In the genomic region with DNA sequence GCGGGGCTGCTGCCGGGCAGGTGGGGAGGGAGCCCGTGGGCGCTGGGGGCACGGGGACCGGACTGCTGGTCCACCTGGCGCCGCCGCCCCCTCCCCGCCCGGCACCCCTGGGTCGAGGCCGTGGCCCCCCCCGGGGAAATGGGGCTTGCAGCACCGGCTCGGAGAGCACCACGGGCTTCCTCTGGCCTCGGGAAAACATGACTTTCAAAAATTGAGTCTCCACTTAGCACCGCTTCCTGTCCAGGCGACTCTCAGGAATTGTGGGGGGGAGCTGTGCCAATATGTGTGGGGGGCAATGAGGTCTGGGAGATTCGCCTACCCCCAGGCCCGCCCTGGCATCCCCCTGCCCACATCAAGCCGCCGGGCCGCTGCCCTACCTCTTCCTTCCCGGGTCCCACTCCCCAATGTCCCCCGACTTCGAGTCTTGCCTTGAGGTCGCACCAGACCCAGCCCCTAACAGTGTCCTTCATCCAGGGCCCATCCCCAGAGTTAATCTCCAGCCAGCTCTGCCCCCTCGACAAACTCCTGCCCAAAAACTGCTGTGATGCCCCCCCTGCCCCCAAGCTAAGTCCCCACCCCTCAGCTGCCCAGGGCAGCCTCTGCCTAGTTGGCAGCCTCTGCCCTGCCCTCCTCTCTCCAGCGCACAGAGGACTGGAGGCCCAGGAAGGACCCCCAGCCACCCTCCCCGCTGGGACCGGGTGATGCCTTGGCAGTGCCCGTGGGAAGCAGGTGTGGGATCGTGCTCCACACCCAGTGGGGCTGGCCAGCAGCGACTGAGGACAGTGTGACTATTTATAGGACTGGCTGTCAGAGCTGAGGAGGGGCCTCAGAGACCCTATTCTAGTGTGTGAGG, we compare ENCODE assay signal across 8 cellular contexts. TPM values are rescaled to one million over a fixed set of nuclear protein-coding genes. Genes with fewer than 3 reads are reported as not detected.
DNase-seq lines count a peak whose midpoint lies in the region; ATAC-seq and TF ChIP-seq lines count a peak whose summit lies in the region.

No MANE protein-coding gene starts in this region.

- no TSS peak for BruUV-seq in mammary epithelial cell (replicated peaks; lab: Mats Ljungman, UMichigan)

- no peaks in the 10 kb centered on the region for H3K27me3 ChIP-seq in mammary epithelial cell (ENCODE audit: insufficient read depth, low read length)
- H3K27me3 ChIP-seq in mesenchymal stem cell (ENCODE audit: control insufficient read depth in 1 of 2, insufficient read depth in 1 of 2, low read length in 2 of 2): peaks cover 0 to 70% of the 10 kb centered on the region in 2 experiments

- H3K4me1 ChIP-seq in HEK293 (ENCODE audit: control insufficient read depth, insufficient read depth, low read length) (no peaks in the 10 kb centered on the region), mammary epithelial cell (ENCODE audit: insufficient read depth, low read length) (peaks cover 6% of the 10 kb centered on the region), mesenchymal stem cell (ENCODE audit: control insufficient read depth, insufficient read depth, low read depth, low read length) (peaks cover 70% of the 10 kb centered on the region)

- peak overlapping the region in 1 of 2 experiments; percentile 21 for H2BK12ac ChIP-seq in mesenchymal stem cell (ENCODE audit: low read length in 2 of 2)

- CTCF ChIA-PET in HEK293 (lab: Yijun Ruan, JAX): interaction anchor here (0.7 to 0.9 kb wide), 5 partner anchors 8 to 528 kb away, joined by 3 to 4 read pairs (median 3); no protein-coding TSS in a partner anchor
- CTCF ChIA-PET in mammary epithelial cell (lab: Charles Lee; ENCODE audit: low non-redundant PET): no interaction called here

- H2AFZ ChIP-seq in mammary epithelial cell (ENCODE audit: low read depth, low read length): peak overlapping the region; percentile 62
- no peak overlapping the region for H2AFZ ChIP-seq in mesenchymal stem cell (ENCODE audit: low read depth, low read length)

- intact Hi-C loops in mammary epithelial cell (cut with micrococcal nuclease): no loop called here

- H3K9ac ChIP-seq in mammary epithelial cell (ENCODE audit: insufficient read depth, low read length): no peak overlapping the region
- no peak overlapping the region for H3K9ac ChIP-seq in mesenchymal stem cell (ENCODE audit: low read length)

- no peaks in the 10 kb centered on the region for H3K79me2 ChIP-seq in mammary epithelial cell (ENCODE audit: insufficient read depth, low read length)

- 80% methylated on average over 5 of the region's 36 CpGs for WGBS in mammary epithelial cell (ENCODE audit: low coverage, missing lambda C conversion rate)
- WGBS in mesenchymal stem cell: 46% methylated on average over 26 of the region's 36 CpGs

- peak overlapping the region; percentile 65 for H2BK120ac ChIP-seq in mesenchymal stem cell (ENCODE audit: low read depth, low read length)

- no peak overlapping the region for H3K23ac ChIP-seq in mesenchymal stem cell (ENCODE audit: low read length in 2 of 2)

- H4K91ac ChIP-seq in mesenchymal stem cell (ENCODE audit: low read length): peak overlapping the region; percentile 23

- no peak overlapping the region for H3K4ac ChIP-seq in mesenchymal stem cell (ENCODE audit: low read depth in 1 of 2, low read length in 2 of 2)

- peak overlapping the region; percentile 27 for H2AK5ac ChIP-seq in mesenchymal stem cell (ENCODE audit: low read length, severe bottlenecking)

- no peak overlapping the region for H3K18ac ChIP-seq in mesenchymal stem cell (ENCODE audit: low read depth in 1 of 2, low read length in 2 of 2)

- H4K20me1 ChIP-seq in mammary epithelial cell (ENCODE audit: insufficient read depth, low read length): no peaks in the 10 kb centered on the region

- H3K4me2 ChIP-seq in mammary epithelial cell (ENCODE audit: insufficient read depth, low read depth, low read length) (peak overlapping the region; percentile 91), mesenchymal stem cell (ENCODE audit: low read length, poor library complexity, severe bottlenecking) (peak overlapping the region; percentile 71)

- H3K4me3 ChIP-seq in HEK293 (ENCODE audit: low read depth, low read length) (peak overlapping the region; percentile 33), mammary epithelial cell (replicated peaks in 1 of 3; ENCODE audit: insufficient read depth in 1 of 3, low read depth in 2 of 3, low read length in 3 of 3) (peak overlapping the region in 1 of 3 experiments; percentile 38), mesenchymal stem cell (ENCODE audit: insufficient read depth in 1 of 2, low read depth in 1 of 2, low read length in 2 of 2) (peak overlapping the region in 1 of 2 experiments; percentile 75)

- TF ChIP-seq CTCF in HEK293 (tag by site-specific recombination; IDR thresholded peaks at IDR 0.05) (no peak), mammary epithelial cell (conservative IDR thresholded peaks at IDR 0.05 in 1 of 2, IDR thresholded peaks at IDR 0.05 in 1 of 2; ENCODE audit: extremely low read depth in 1 of 2, insufficient read depth in 1 of 2, low read depth in 1 of 2, low read length in 2 of 2) (no peak)

- peaks cover 18% of the 10 kb centered on the region for H3K79me1 ChIP-seq in mesenchymal stem cell (replicated peaks; ENCODE audit: low read length, poor library complexity, severe bottlenecking)

- H3K9me3 ChIP-seq in HEK293 (ENCODE audit: control insufficient read depth, insufficient read depth, low read depth, low read length) (no peaks in the 10 kb centered on the region), mammary epithelial cell (replicated peaks; ENCODE audit: insufficient read depth, low read length) (no peaks in the 10 kb centered on the region), mesenchymal stem cell (ENCODE audit: control insufficient read depth, low read length) (no peaks in the 10 kb centered on the region)

- dilution Hi-C loops in mammary epithelial cell (cut with HindIII; ENCODE audit: low sequenced_read_pairs): no loop called here

- DNase-seq in 8988T: peak; percentile 90
- DNase-seq in mammary epithelial cell: no peak
- no peak for DNase-seq in mesenchymal stem cell
- DNase-seq in NCI-H146 treated with DMSO at 0.1 percent for 48 hours (lab: John Stamatoyannopoulos, UW; ENCODE audit: unreplicated experiment): no peak
- DNase-seq in NCI-H1105 treated with DMSO at 0.1 percent for 48 hours (lab: John Stamatoyannopoulos, UW): no peak
- DNase-seq in stimulated activated CD4-positive, alpha-beta T cell treated with anti-CD3 and anti-CD28 coated beads, Interleukin-4, amount 100 ng/mL, for 4 hours: no peak

- no peak overlapping the region for H3K14ac ChIP-seq in mesenchymal stem cell (ENCODE audit: low read length in 2 of 2)

- H3K36me3 ChIP-seq in HEK293 (ENCODE audit: control insufficient read depth in 2 of 2, insufficient read depth in 1 of 2, low read length in 2 of 2): no peaks in the 10 kb centered on the region
- H3K36me3 ChIP-seq in mammary epithelial cell (ENCODE audit: insufficient read depth, low read length): no peaks in the 10 kb centered on the region
- peaks cover 0 to 26% of the 10 kb centered on the region in 2 experiments for H3K36me3 ChIP-seq in mesenchymal stem cell (ENCODE audit: control insufficient read depth in 1 of 2, insufficient read depth in 2 of 2, low read depth in 1 of 2, low read length in 2 of 2)

- POLR2A ChIA-PET in HEK293 (lab: Yijun Ruan, JAX): interaction anchor here (0.6 kb wide), 1 partner anchor 9 kb away, joined by 5 read pairs; no protein-coding TSS in a partner anchor

- H2BK15ac ChIP-seq in mesenchymal stem cell (ENCODE audit: low read depth, poor library complexity, severe bottlenecking): no peak overlapping the region

- no peak overlapping the region for H3K27ac ChIP-seq in HEK293 (ENCODE audit: extremely low read depth, low read depth, low read length)
- no peak overlapping the region for H3K27ac ChIP-seq in mammary epithelial cell (ENCODE audit: insufficient read depth, low read depth, low read length)
- H3K27ac ChIP-seq in mesenchymal stem cell (ENCODE audit: low read length, poor library complexity, severe bottlenecking): peak overlapping the region; percentile 65

- H2BK5ac ChIP-seq in mesenchymal stem cell (ENCODE audit: low read depth, low read length, poor library complexity, severe bottlenecking): peak overlapping the region; percentile 20

- peak overlapping the region; percentile 20 for H4K8ac ChIP-seq in mesenchymal stem cell (ENCODE audit: low read length)

- ATAC-seq in GM21390 (IDR thresholded peaks at IDR 0.05; ENCODE audit: unreplicated experiment): no peak

- in situ Hi-C loops in mammary epithelial cell (cut with MboI; ENCODE audit: low sequenced_read_pairs in 2 of 2): no loop called here

TF ChIP-seq in HEK293, 187 proteins besides CTCF, POLR2A, EP300 and RAD21 (continues in another document):
- TF ChIP-seq GLIS2 (tag by site-specific recombination; IDR thresholded peaks at IDR 0.05) (0 out of 2 replicates have a peak, but pooled peaks have one; percentile 40), ZNF354C (tag by site-specific recombination; IDR thresholded peaks at IDR 0.05; ENCODE audit: borderline replicate concordance, low read depth) (no peak), GLIS1 (tag by site-specific recombination; IDR thresholded peaks at IDR 0.05) (0 out of 2 replicates have a peak, but pooled peaks have one; percentile 14)
- TF ChIP-seq, protein P1, sequence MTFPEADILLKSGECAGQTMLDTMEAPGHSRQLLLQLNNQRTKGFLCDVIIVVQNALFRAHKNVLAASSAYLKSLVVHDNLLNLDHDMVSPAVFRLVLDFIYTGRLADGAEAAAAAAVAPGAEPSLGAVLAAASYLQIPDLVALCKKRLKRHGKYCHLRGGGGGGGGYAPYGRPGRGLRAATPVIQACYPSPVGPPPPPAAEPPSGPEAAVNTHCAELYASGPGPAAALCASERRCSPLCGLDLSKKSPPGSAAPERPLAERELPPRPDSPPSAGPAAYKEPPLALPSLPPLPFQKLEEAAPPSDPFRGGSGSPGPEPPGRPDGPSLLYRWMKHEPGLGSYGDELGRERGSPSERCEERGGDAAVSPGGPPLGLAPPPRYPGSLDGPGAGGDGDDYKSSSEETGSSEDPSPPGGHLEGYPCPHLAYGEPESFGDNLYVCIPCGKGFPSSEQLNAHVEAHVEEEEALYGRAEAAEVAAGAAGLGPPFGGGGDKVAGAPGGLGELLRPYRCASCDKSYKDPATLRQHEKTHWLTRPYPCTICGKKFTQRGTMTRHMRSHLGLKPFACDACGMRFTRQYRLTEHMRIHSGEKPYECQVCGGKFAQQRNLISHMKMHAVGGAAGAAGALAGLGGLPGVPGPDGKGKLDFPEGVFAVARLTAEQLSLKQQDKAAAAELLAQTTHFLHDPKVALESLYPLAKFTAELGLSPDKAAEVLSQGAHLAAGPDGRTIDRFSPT (tag by site-specific recombination; IDR thresholded peaks at IDR 0.05): peak; percentile 54

RNA-seq across cellular contexts. Expression of a gene that starts 3.9 kb away (rescaled TPM):
- 1 to 10 TPM; 2.8 to 8.2 TPM for total RNA-seq in mammary epithelial cell
- polyA plus RNA-seq in mammary epithelial cell: 8.7 TPM
- polyA minus RNA-seq in mammary epithelial cell: 1.9 TPM
- 29.0 TPM for polyA plus RNA-seq in mesenchymal stem cell (2013, experiment 1 of 2)
- 30.0 TPM for polyA plus RNA-seq in mesenchymal stem cell (2013, experiment 2 of 2)

RNA-seq across cellular contexts. Expression of a gene that starts 20.7 kb away (rescaled TPM):
- 10 to 100 TPM; 37.3 to 49.6 TPM for total RNA-seq in mammary epithelial cell
- 42.3 TPM for polyA plus RNA-seq in mammary epithelial cell
- 74.1 TPM for polyA minus RNA-seq in mammary epithelial cell
- 38.4 TPM for polyA plus RNA-seq in mesenchymal stem cell (2013, experiment 1 of 2)
- 36.4 TPM for polyA plus RNA-seq in mesenchymal stem cell (2013, experiment 2 of 2)

RNA-seq across cellular contexts. Expression of a gene that starts 45.8 kb away (rescaled TPM):
- total RNA-seq in mammary epithelial cell: under 1 TPM; 0.35 to 0.50 TPM
- polyA plus RNA-seq in mammary epithelial cell: 0.33 TPM
- not detected for polyA minus RNA-seq in mammary epithelial cell
- polyA plus RNA-seq in mesenchymal stem cell (2013, experiment 1 of 2): 5.0 TPM
- polyA plus RNA-seq in mesenchymal stem cell (2013, experiment 2 of 2): 4.6 TPM
